In the genomic region with DNA sequence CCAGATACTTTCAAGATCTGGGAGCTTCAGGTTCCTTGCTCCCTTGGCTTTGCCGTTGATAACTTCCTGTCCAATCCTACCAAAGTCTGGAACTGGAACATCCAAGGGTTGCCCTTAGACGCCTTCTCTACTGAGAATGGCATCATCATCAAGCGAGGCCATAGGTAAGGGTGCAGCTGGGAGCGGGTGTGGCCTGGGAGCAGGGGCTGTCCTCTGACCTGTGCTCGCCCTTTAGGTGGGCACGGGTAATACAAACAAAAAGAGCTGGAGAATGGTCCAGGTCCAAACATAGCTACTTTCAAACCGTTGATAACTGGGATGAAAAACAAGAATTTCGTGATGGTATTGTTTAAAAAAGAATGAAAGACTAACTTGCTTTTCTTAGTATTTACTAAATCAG, we compare ENCODE assay signal across 17 cellular contexts. TPM values are rescaled to one million over a fixed set of nuclear protein-coding genes. Genes with fewer than 3 reads are reported as not detected.
DNase-seq lines count a peak whose midpoint lies in the region; ATAC-seq, FAIRE-seq and TF ChIP-seq lines count a peak whose summit lies in the region.
"Had no signal": no experiment of that assay in that cellular context is flagged by ENCODE, and none has a peak within 500 bp of the region (broad histone marks: within the 10 kb centered on the region; RNA-seq: fewer than 3 reads in every experiment).

No MANE protein-coding gene starts in this region.

- no peaks in the 10 kb centered on the region for H3K79me2 ChIP-seq in keratinocyte (ENCODE audit: control insufficient read depth, insufficient read depth, low read length)

- DNase-seq in activated CD4-positive, alpha-beta T cell treated with anti-CD3 and anti-CD28 coated beads for 36 hours, result peak; percentile 28
- DNase-seq in activated CD4-positive, alpha-beta T cell treated with anti-CD3 and anti-CD28 coated beads, Interleukin-2, amount 10 ng/mL, durations not matched to agents 7 days and 5 days, result no peak
- DNase-seq in HFF-Myc (ENCODE audit: extremely low read depth, low read depth) (no peak), RWPE1 (ENCODE audit: low spot score) (peak; percentile 3), keratinocyte (ENCODE audit: low read depth, low spot score) (no peak), AG20443 (ENCODE audit: low spot score) (no peak)
- DNase-seq: activated B cell treated with CpG ODN at 0.5 μM for 24 hours; activated CD8-positive, alpha-beta memory T cell treated with anti-CD3 and anti-CD28 coated beads, Interleukin-2, amount 50 U/mL, for 4 hours; activated naive CD8-positive, alpha-beta T cell treated with anti-CD3 and anti-CD28 coated beads, Interleukin-2, amount 50 U/mL, for 24 hours; cerebellar nuclear complex; NCI-H1092; NCI-H226; ovary had no signal

- POLR2A ChIA-PET in activated CD4-positive, alpha-beta T cell treated with anti-CD3 and anti-CD28 coated beads for 36 hours (lab: Charles Lee), result interaction anchor here (0.6 kb wide), 2 partner anchors 19 to 45 kb away, joined by 3 to 4 read pairs; no protein-coding TSS in a partner anchor
- POLR2A ChIA-PET in activated CD4-positive, alpha-beta T cell treated with anti-CD3 and anti-CD28 coated beads, Interleukin-2, amount 10 ng/mL, durations not matched to agents 7 days and 5 days (lab: Charles Lee), result no interaction called here
- POLR2A ChIA-PET in RWPE1 (lab: Yijun Ruan, JAX; ENCODE audit: low non-redundant PET), result no interaction called here

- H3K27me3 ChIP-seq in keratinocyte (ENCODE audit: control insufficient read depth, extremely low read depth, insufficient read depth, low read length), result no peaks in the 10 kb centered on the region
- H3K27me3 ChIP-seq: ovary had no signal

- no peaks in the 10 kb centered on the region for H3K27me3 Mint-ChIP-seq in activated CD4-positive, alpha-beta T cell treated with anti-CD3 and anti-CD28 coated beads for 36 hours
- H3K27me3 Mint-ChIP-seq in activated CD4-positive, alpha-beta T cell treated with anti-CD3 and anti-CD28 coated beads, Interleukin-2, amount 10 ng/mL, durations not matched to agents 7 days and 5 days, result no peaks in the 10 kb centered on the region
- H3K27me3 Mint-ChIP-seq: activated B cell treated with CpG ODN at 0.5 μM for 24 hours; activated naive CD8-positive, alpha-beta T cell treated with anti-CD3 and anti-CD28 coated beads, Interleukin-2, amount 50 U/mL, for 24 hours; stimulated activated naive CD8-positive, alpha-beta T cell treated with anti-CD3 and anti-CD28 coated beads, Interleukin-15, Interleukin-2, amounts not matched to agents 100 ng/mL and 50 ng/mL, for 24 hours had no signal

- no peak overlapping the region for H3K4me2 ChIP-seq in keratinocyte (ENCODE audit: control insufficient read depth, extremely low read depth, insufficient read depth, low read depth, low read length)

- ATAC-seq in activated CD4-positive, alpha-beta T cell treated with anti-CD3 and anti-CD28 coated beads for 36 hours, result no peak
- ATAC-seq in HG02981 (IDR thresholded peaks at IDR 0.05; ENCODE audit: unreplicated experiment) (no peak), HG02763 (IDR thresholded peaks at IDR 0.05; ENCODE audit: unreplicated experiment) (no peak)
- ATAC-seq: activated naive CD8-positive, alpha-beta T cell treated with anti-CD3 and anti-CD28 coated beads, Interleukin-2, amount 50 U/mL, for 24 hours had no signal

- H3K27ac ChIP-seq in RWPE1 (no peak overlapping the region), keratinocyte (ENCODE audit: control insufficient read depth, insufficient read depth, low read length) (no peak overlapping the region)
- H3K27ac ChIP-seq: ovary had no signal

- no peaks in the 10 kb centered on the region for H3K9me1 ChIP-seq in keratinocyte (ENCODE audit: control insufficient read depth, extremely low read depth, insufficient read depth, low read length)

- no peaks in the 10 kb centered on the region for H4K20me1 ChIP-seq in keratinocyte (ENCODE audit: control insufficient read depth, extremely low read depth, insufficient read depth, low read length)

- intact Hi-C loops in activated CD4-positive, alpha-beta T cell treated with anti-CD3 and anti-CD28 coated beads for 36 hours (cut with DNase I, micrococcal nuclease), result no loop called here

- dilution Hi-C loops in keratinocyte (cut with MboI; ENCODE audit: extremely low pct_ligation_motif_present, low sequenced_read_pairs), result no loop called here

- H3K36me3 Mint-ChIP-seq in activated CD4-positive, alpha-beta T cell treated with anti-CD3 and anti-CD28 coated beads for 36 hours (ENCODE audit: low read depth), result no peaks in the 10 kb centered on the region
- peaks cover 28% of the 10 kb centered on the region for H3K36me3 Mint-ChIP-seq in activated CD4-positive, alpha-beta T cell treated with anti-CD3 and anti-CD28 coated beads, Interleukin-2, amount 10 ng/mL, durations not matched to agents 7 days and 5 days (ENCODE audit: low read depth)

- H3K4me1 ChIP-seq in keratinocyte (ENCODE audit: control insufficient read depth, extremely low read depth, insufficient read depth, low read length), result no peaks in the 10 kb centered on the region

- no peaks in the 10 kb centered on the region for H3K36me3 ChIP-seq in keratinocyte (ENCODE audit: control insufficient read depth in 2 of 2, extremely low read depth in 1 of 2, insufficient read depth in 2 of 2, low read length in 2 of 2)
- H3K36me3 ChIP-seq: ovary had no signal

- H3K4me1 Mint-ChIP-seq in activated CD4-positive, alpha-beta T cell treated with anti-CD3 and anti-CD28 coated beads for 36 hours, result peaks cover 27% of the 10 kb centered on the region
- peaks cover 34% of the 10 kb centered on the region for H3K4me1 Mint-ChIP-seq in activated CD4-positive, alpha-beta T cell treated with anti-CD3 and anti-CD28 coated beads, Interleukin-2, amount 10 ng/mL, durations not matched to agents 7 days and 5 days

- no peak overlapping the region for H3K4me3 ChIP-seq in HFF-Myc (replicated peaks; ENCODE audit: low read depth, low read length)
- no peak overlapping the region for H3K4me3 ChIP-seq in keratinocyte (ENCODE audit: control insufficient read depth in 2 of 3, extremely low read depth in 1 of 3, insufficient read depth in 2 of 3, low read depth in 1 of 3, low read length in 3 of 3)
- H3K4me3 ChIP-seq: ovary had no signal

- no peak overlapping the region for H3K4me3 Mint-ChIP-seq in activated CD4-positive, alpha-beta T cell treated with anti-CD3 and anti-CD28 coated beads for 36 hours
- no peak overlapping the region for H3K4me3 Mint-ChIP-seq in activated CD4-positive, alpha-beta T cell treated with anti-CD3 and anti-CD28 coated beads, Interleukin-2, amount 10 ng/mL, durations not matched to agents 7 days and 5 days
- H3K4me3 Mint-ChIP-seq: activated B cell treated with CpG ODN at 0.5 μM for 24 hours; activated naive CD8-positive, alpha-beta T cell treated with anti-CD3 and anti-CD28 coated beads, Interleukin-2, amount 50 U/mL, for 24 hours; stimulated activated naive CD8-positive, alpha-beta T cell treated with anti-CD3 and anti-CD28 coated beads, Interleukin-15, Interleukin-2, amounts not matched to agents 100 ng/mL and 50 ng/mL, for 24 hours had no signal

- TF ChIP-seq CTCF in HFF-Myc (IDR thresholded peaks at IDR 0.05; ENCODE audit: low read depth, low read length, missing control alignments) (peak; percentile 25), RWPE1 (conservative IDR thresholded peaks at IDR 0.05; ENCODE audit: low read depth) (no peak), keratinocyte (optimal IDR thresholded peaks at IDR 0.05 in 1 of 3, IDR thresholded peaks at IDR 0.05 in 1 of 3, conservative IDR thresholded peaks at IDR 0.05 in 1 of 3; ENCODE audit: extremely low read depth in 1 of 3, insufficient read depth in 2 of 3, low read length in 3 of 3) (peak in 2 of 3 experiments; percentile 1 to 16)

- H2AFZ ChIP-seq in keratinocyte (ENCODE audit: control insufficient read depth, low read length), result no peak overlapping the region

- H3K9me3 Mint-ChIP-seq in activated CD4-positive, alpha-beta T cell treated with anti-CD3 and anti-CD28 coated beads for 36 hours (ENCODE audit: low read depth), result no peaks in the 10 kb centered on the region
- H3K9me3 Mint-ChIP-seq in activated CD4-positive, alpha-beta T cell treated with anti-CD3 and anti-CD28 coated beads, Interleukin-2, amount 10 ng/mL, durations not matched to agents 7 days and 5 days, result peaks cover 23% of the 10 kb centered on the region
- H3K9me3 Mint-ChIP-seq: activated B cell treated with CpG ODN at 0.5 μM for 24 hours; activated naive CD8-positive, alpha-beta T cell treated with anti-CD3 and anti-CD28 coated beads, Interleukin-2, amount 50 U/mL, for 24 hours; stimulated activated naive CD8-positive, alpha-beta T cell treated with anti-CD3 and anti-CD28 coated beads, Interleukin-15, Interleukin-2, amounts not matched to agents 100 ng/mL and 50 ng/mL, for 24 hours had no signal

- no peak overlapping the region for H3K9ac ChIP-seq in keratinocyte (ENCODE audit: control insufficient read depth, extremely low read depth, insufficient read depth, low read length)

- no peak for FAIRE-seq in keratinocyte (lab: Jason Lieb, UNC)
- FAIRE-seq: endometrium had no signal

- CTCF ChIA-PET in activated CD4-positive, alpha-beta T cell treated with anti-CD3 and anti-CD28 coated beads for 36 hours (lab: Charles Lee), result interaction anchor here (0.6 to 1.5 kb wide), 5 partner anchors 10 to 297 kb away, joined by 3 to 5 read pairs (median 3); no protein-coding TSS in a partner anchor
- CTCF ChIA-PET in activated CD4-positive, alpha-beta T cell treated with anti-CD3 and anti-CD28 coated beads, Interleukin-2, amount 10 ng/mL, durations not matched to agents 7 days and 5 days (lab: Charles Lee), result no interaction called here
- CTCF ChIA-PET in RWPE1 (lab: Yijun Ruan, JAX), result interaction anchor here (0.6 kb wide), 1 partner anchor 301 kb away, joined by 3 read pairs; no protein-coding TSS in a partner anchor

- H3K9me3 ChIP-seq in keratinocyte (ENCODE audit: control insufficient read depth, low read depth, low read length), result no peaks in the 10 kb centered on the region
- H3K9me3 ChIP-seq: ovary had no signal

- H3K27ac Mint-ChIP-seq in activated CD4-positive, alpha-beta T cell treated with anti-CD3 and anti-CD28 coated beads for 36 hours, result no peak overlapping the region
- no peak overlapping the region for H3K27ac Mint-ChIP-seq in activated CD4-positive, alpha-beta T cell treated with anti-CD3 and anti-CD28 coated beads, Interleukin-2, amount 10 ng/mL, durations not matched to agents 7 days and 5 days
- H3K27ac Mint-ChIP-seq: activated B cell treated with CpG ODN at 0.5 μM for 24 hours; activated naive CD8-positive, alpha-beta T cell treated with anti-CD3 and anti-CD28 coated beads, Interleukin-2, amount 50 U/mL, for 24 hours; stimulated activated naive CD8-positive, alpha-beta T cell treated with anti-CD3 and anti-CD28 coated beads, Interleukin-15, Interleukin-2, amounts not matched to agents 100 ng/mL and 50 ng/mL, for 24 hours had no signal

RNA-seq across cellular contexts. Expression of gene CASP12, which starts 25.0 kb away (rescaled TPM):
- not detected for total RNA-seq in activated CD4-positive, alpha-beta T cell treated with anti-CD3 and anti-CD28 coated beads for 36 hours
- total RNA-seq in activated CD4-positive, alpha-beta T cell treated with anti-CD3 and anti-CD28 coated beads, Interleukin-2, amount 10 ng/mL, durations not matched to agents 7 days and 5 days, result not detected
- not detected in 3 replicates for polyA plus RNA-seq in keratinocyte
- not detected for polyA plus RNA-seq in keratinocyte (2011; ENCODE audit: low read depth)
- not detected in 2 replicates for polyA plus RNA-seq in keratinocyte (2011; cell fraction: cytosol; rRNA removed)
- polyA plus RNA-seq in keratinocyte (2011; cell fraction: nucleus; rRNA removed), result not detected in 2 replicates
- polyA plus RNA-seq in keratinocyte (2012; ENCODE audit: low replicate concordance), result not detected in 2 replicates
- polyA minus RNA-seq in keratinocyte, result not detected in 3 replicates
- not detected for polyA minus RNA-seq in keratinocyte (2011; cell fraction: cytosol; rRNA and poly(A)+ RNA removed)
- not detected in 2 replicates for polyA minus RNA-seq in keratinocyte (2011; cell fraction: nucleus; rRNA and poly(A)+ RNA removed)
- total RNA-seq: activated B cell treated with CpG ODN at 0.5 μM for 24 hours had no signal

Comparison
In these comparisons a context has a peak if more than half of its experiments do, and no peak if none do; other contexts are left out.
1. DNase-seq: peak in activated CD4-positive, alpha-beta T cell treated with anti-CD3 and anti-CD28 coated beads for 36 hours (single experiment) and RWPE1 (single experiment); none in activated CD4-positive, alpha-beta T cell treated with anti-CD3 and anti-CD28 coated beads, Interleukin-2, amount 10 ng/mL, durations not matched to agents 7 days and 5 days (single experiment), HFF-Myc (single experiment), keratinocyte (single experiment) and AG20443 (single experiment).